ENCODE assay signal across 8 cellular contexts in the genomic region with DNA sequence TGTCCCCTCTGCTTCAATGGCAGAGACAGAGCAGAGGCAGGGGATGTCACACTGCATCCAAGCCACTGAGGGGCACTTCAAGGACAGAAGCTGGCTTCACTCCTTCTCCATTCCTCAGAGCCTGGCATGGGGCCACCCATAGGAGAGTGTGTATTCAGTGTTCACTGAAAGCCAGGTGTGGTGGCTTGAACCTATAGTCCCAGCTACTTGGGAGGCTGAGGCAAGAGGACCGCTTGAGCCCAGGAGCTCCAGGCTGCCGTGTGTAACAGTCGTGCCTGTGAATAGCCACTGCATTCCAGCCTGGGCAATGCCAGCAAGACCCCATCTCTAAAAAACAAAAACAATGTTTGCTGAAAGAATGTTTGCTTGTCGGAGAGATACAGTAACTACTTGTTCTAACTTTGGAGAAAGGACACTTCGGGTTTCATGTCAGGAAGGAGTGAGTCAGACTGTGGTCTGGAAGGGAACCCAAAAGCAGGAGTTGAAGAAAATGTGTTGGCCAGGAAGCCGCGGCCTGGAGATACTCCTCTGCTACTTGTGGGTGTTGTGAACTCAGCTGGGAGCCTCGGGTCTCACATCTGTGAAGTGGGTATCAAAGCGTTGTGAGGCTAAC. TPM values are rescaled to one million over a fixed set of nuclear protein-coding genes. Genes with fewer than 3 reads are reported as not detected.
DNase-seq lines count a peak whose midpoint lies in the region; ATAC-seq and TF ChIP-seq lines count a peak whose summit lies in the region.

No MANE protein-coding gene starts in this region.

- peaks cover 88% of the 10 kb centered on the region for H3K36me3 Mint-ChIP-seq in activated T-helper 17 cell treated with anti-CD3 and anti-CD28 coated beads, Interleukin-2, amount 50 U/mL, for 72 hours (ENCODE audit: low read depth)

- no peaks in the 10 kb centered on the region for H3K9me3 ChIP-seq in Panc1 (ENCODE audit: control insufficient read depth, insufficient read depth, low read depth, low read length)

- peaks cover 3% of the 10 kb centered on the region; the same call in 1 of the 2 replicates for H3K4me1 ChIP-seq in Panc1 (ENCODE audit: control insufficient read depth, insufficient read depth, low read length)

- ATAC-seq in Panc1 (peak; percentile 58), HG03045 (IDR thresholded peaks at IDR 0.05; ENCODE audit: unreplicated experiment) (no peak)
- peak; percentile 84 for ATAC-seq in activated T-helper 17 cell treated with anti-CD3 and anti-CD28 coated beads, Interleukin-2, amount 50 U/mL, for 72 hours (replicated peaks)

- no TSS peak for BruUV-seq in Panc1 (replicated peaks; lab: Mats Ljungman, UMichigan)

- H3K27ac Mint-ChIP-seq in activated T-helper 17 cell treated with anti-CD3 and anti-CD28 coated beads, Interleukin-2, amount 50 U/mL, for 72 hours = peak overlapping the region; percentile 82

- H3K4me3 ChIP-seq in Panc1 (ENCODE audit: low read depth in 2 of 2, low read length in 2 of 2) = no peak overlapping the region

- POLR2A ChIA-PET in Panc1 (lab: Charles Lee) = no interaction called here

- no peak for TF ChIP-seq CTCF in Panc1 (IDR thresholded peaks at IDR 0.05)

- CTCF ChIA-PET in Panc1 (lab: Charles Lee) = no interaction called here

- H3K27ac ChIP-seq in Panc1 (ENCODE audit: low read length) = no peak overlapping the region

- no peaks in the 10 kb centered on the region for H3K27me3 ChIP-seq in Panc1 (ENCODE audit: control insufficient read depth, insufficient read depth, low read length)

- no peaks in the 10 kb centered on the region for H3K9me3 Mint-ChIP-seq in activated T-helper 17 cell treated with anti-CD3 and anti-CD28 coated beads, Interleukin-2, amount 50 U/mL, for 72 hours

- DNase-seq in CD1c-positive myeloid dendritic cell (ENCODE audit: extremely low spot score) (peak; percentile 41), Panc1 (ENCODE audit: low read depth, low spot score) (peak; percentile 13), glomerular visceral epithelial cell (ENCODE audit: extremely low spot score) (peak; percentile 81), pons (ENCODE audit: low spot score) (no peak), NCI-H1694 treated with DMSO at 0.1 percent for 48 hours (lab: John Stamatoyannopoulos, UW) (no peak)
- peak; percentile 32 for DNase-seq in stimulated activated CD4-positive, alpha-beta T cell treated with anti-CD3 and anti-CD28 coated beads, Interleukin-2, amount 100 ng/mL, for 4 hours (ENCODE audit: low read depth)

- no peaks in the 10 kb centered on the region for H3K36me3 ChIP-seq in Panc1 (ENCODE audit: control insufficient read depth, insufficient read depth, low read length)

- no peaks in the 10 kb centered on the region for H3K27me3 Mint-ChIP-seq in activated T-helper 17 cell treated with anti-CD3 and anti-CD28 coated beads, Interleukin-2, amount 50 U/mL, for 72 hours

- in situ Hi-C loops in Panc1 (cut with HindIII; ENCODE audit: low pct_unique_long_range_greater_than_20kb, low sequenced_read_pairs) = no loop called here

- peak overlapping the region; percentile 69 for H3K4me3 Mint-ChIP-seq in activated T-helper 17 cell treated with anti-CD3 and anti-CD28 coated beads, Interleukin-2, amount 50 U/mL, for 72 hours

- intact Hi-C loops in Panc1 (cut with micrococcal nuclease; ENCODE audit: unreplicated experiment) = no loop called here

- H3K4me1 Mint-ChIP-seq in activated T-helper 17 cell treated with anti-CD3 and anti-CD28 coated beads, Interleukin-2, amount 50 U/mL, for 72 hours = peaks cover 70% of the 10 kb centered on the region

RNA-seq across cellular contexts. Expression of a gene that starts 43.4 kb away (rescaled TPM):
- 25.1 TPM for total RNA-seq in Panc1 (2021; ENCODE audit: unreplicated experiment)
- polyA plus RNA-seq in Panc1 (2012; ENCODE audit: insufficient read length) = 21.8 TPM
- 10 to 100 TPM; 31.3 to 39.2 TPM for total RNA-seq in activated T-helper 17 cell treated with anti-CD3 and anti-CD28 coated beads, Interleukin-2, amount 50 U/mL, for 72 hours

Comparison
In these comparisons a context has a peak if more than half of its experiments do, and no peak if none do; other contexts are left out.
1. DNase-seq: peak in CD1c-positive myeloid dendritic cell (single experiment), Panc1 (single experiment), glomerular visceral epithelial cell (single experiment) and stimulated activated CD4-positive, alpha-beta T cell treated with anti-CD3 and anti-CD28 coated beads, Interleukin-2, amount 100 ng/mL, for 4 hours (single experiment); none in pons (single experiment) and NCI-H1694 treated with DMSO at 0.1 percent for 48 hours (single experiment).